Comparison of ENCODE assay signal across 1 cellular context in the genomic region with DNA sequence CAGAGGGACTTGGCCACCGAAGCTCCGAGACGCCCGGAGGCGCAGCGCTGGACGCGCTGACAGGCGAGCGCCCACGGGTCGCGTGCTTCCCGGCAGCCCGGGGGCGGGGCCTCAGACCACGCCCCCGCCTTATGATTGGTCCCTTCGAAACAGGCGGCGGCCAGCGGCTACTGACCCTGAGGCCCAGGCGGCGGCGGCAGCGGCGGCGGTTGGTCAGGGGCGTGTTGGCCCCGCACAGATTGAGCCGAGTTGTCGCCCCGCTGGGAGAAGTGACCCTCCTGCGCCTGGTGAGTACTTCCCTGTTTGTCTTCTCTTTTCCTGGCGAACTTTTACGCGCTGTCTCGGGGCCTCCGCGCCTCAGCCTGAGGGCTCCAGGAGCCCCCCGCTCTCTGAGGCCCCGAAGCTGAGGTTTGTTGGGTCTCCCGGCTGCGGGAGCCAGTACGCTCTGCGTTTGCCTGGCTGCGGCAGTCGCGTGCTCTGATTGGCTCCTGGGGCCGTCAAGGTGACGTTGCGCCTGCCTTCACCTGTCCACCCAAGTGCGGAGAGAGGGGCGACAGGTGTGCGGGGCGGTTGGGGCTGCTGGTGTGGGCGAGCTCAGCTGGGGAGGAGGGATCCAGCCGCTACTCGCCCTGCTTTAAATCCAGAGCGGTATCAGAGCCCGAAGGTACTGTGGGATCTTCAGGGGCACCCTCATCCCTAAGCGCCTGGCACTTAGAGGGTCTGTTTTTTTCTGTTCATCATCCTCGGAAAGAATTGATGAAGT.
TF ChIP-seq lines count a peak whose summit lies in the region.

A gene (plus strand): TSS at position 186 of the 763 bp plus-strand sequence. CDS start 21,221 bp downstream, outside the sequence.

TF ChIP-seq in WTC11, 78 proteins besides CTCF, POLR2A, EP300 and RAD21 (continued from another document):
- TF ChIP-seq, protein P1, sequence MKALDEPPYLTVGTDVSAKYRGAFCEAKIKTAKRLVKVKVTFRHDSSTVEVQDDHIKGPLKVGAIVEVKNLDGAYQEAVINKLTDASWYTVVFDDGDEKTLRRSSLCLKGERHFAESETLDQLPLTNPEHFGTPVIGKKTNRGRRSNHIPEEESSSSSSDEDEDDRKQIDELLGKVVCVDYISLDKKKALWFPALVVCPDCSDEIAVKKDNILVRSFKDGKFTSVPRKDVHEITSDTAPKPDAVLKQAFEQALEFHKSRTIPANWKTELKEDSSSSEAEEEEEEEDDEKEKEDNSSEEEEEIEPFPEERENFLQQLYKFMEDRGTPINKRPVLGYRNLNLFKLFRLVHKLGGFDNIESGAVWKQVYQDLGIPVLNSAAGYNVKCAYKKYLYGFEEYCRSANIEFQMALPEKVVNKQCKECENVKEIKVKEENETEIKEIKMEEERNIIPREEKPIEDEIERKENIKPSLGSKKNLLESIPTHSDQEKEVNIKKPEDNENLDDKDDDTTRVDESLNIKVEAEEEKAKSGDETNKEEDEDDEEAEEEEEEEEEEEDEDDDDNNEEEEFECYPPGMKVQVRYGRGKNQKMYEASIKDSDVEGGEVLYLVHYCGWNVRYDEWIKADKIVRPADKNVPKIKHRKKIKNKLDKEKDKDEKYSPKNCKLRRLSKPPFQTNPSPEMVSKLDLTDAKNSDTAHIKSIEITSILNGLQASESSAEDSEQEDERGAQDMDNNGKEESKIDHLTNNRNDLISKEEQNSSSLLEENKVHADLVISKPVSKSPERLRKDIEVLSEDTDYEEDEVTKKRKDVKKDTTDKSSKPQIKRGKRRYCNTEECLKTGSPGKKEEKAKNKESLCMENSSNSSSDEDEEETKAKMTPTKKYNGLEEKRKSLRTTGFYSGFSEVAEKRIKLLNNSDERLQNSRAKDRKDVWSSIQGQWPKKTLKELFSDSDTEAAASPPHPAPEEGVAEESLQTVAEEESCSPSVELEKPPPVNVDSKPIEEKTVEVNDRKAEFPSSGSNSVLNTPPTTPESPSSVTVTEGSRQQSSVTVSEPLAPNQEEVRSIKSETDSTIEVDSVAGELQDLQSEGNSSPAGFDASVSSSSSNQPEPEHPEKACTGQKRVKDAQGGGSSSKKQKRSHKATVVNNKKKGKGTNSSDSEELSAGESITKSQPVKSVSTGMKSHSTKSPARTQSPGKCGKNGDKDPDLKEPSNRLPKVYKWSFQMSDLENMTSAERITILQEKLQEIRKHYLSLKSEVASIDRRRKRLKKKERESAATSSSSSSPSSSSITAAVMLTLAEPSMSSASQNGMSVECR (CRISPR knock-in tag; IDR thresholded peaks at IDR 0.05; ENCODE audit: borderline replicate concordance): peak; percentile 55; the same call in 1 of the 2 replicates
- TF ChIP-seq, protein P2, sequence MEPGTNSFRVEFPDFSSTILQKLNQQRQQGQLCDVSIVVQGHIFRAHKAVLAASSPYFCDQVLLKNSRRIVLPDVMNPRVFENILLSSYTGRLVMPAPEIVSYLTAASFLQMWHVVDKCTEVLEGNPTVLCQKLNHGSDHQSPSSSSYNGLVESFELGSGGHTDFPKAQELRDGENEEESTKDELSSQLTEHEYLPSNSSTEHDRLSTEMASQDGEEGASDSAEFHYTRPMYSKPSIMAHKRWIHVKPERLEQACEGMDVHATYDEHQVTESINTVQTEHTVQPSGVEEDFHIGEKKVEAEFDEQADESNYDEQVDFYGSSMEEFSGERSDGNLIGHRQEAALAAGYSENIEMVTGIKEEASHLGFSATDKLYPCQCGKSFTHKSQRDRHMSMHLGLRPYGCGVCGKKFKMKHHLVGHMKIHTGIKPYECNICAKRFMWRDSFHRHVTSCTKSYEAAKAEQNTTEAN (CRISPR knock-in tag; IDR thresholded peaks at IDR 0.05): peak; percentile 75
- TF ChIP-seq FOXK1 (CRISPR knock-in tag; IDR thresholded peaks at IDR 0.05) (peak; percentile 62), KAT7 (CRISPR knock-in tag; IDR thresholded peaks at IDR 0.05; ENCODE audit: borderline replicate concordance) (peak; percentile 51; the same call in 1 of the 2 replicates), ZNF232 (CRISPR knock-in tag; IDR thresholded peaks at IDR 0.05) (peak; percentile 78; the same call in 1 of the 2 replicates), MYBL2 (CRISPR knock-in tag; IDR thresholded peaks at IDR 0.05) (peak; percentile 99), ZBTB21 (CRISPR knock-in tag; IDR thresholded peaks at IDR 0.05; ENCODE audit: borderline replicate concordance) (peak; percentile 90; the same call in 1 of the 2 replicates), ZNF219 (CRISPR knock-in tag; IDR thresholded peaks at IDR 0.05; ENCODE audit: borderline replicate concordance) (no peak), ETV6 (CRISPR knock-in tag; IDR thresholded peaks at IDR 0.05) (peak; percentile 29; the same call in 1 of the 2 replicates), NFE2L1 (CRISPR knock-in tag; IDR thresholded peaks at IDR 0.05) (peak; percentile 79; the same call in 1 of the 2 replicates), MXD4 (CRISPR knock-in tag; IDR thresholded peaks at IDR 0.05; ENCODE audit: borderline replicate concordance) (no peak), ZNF138 (CRISPR knock-in tag; conservative IDR thresholded peaks at IDR 0.05) (0 out of 2 replicates have a peak, but pooled peaks have one; percentile 51), NFYB (CRISPR knock-in tag; conservative IDR thresholded peaks at IDR 0.05; ENCODE audit: low read depth) (peak; percentile 74), FOXP1 (CRISPR knock-in tag; IDR thresholded peaks at IDR 0.05; ENCODE audit: borderline replicate concordance) (peak; percentile 66; the same call in 1 of the 2 replicates), RELA (CRISPR knock-in tag; IDR thresholded peaks at IDR 0.05; ENCODE audit: borderline replicate concordance) (no peak), SMAD3 (CRISPR knock-in tag; IDR thresholded peaks at IDR 0.05; ENCODE audit: borderline replicate concordance) (peak; percentile 73; the same call in 1 of the 2 replicates)
- TF ChIP-seq, protein P3, sequence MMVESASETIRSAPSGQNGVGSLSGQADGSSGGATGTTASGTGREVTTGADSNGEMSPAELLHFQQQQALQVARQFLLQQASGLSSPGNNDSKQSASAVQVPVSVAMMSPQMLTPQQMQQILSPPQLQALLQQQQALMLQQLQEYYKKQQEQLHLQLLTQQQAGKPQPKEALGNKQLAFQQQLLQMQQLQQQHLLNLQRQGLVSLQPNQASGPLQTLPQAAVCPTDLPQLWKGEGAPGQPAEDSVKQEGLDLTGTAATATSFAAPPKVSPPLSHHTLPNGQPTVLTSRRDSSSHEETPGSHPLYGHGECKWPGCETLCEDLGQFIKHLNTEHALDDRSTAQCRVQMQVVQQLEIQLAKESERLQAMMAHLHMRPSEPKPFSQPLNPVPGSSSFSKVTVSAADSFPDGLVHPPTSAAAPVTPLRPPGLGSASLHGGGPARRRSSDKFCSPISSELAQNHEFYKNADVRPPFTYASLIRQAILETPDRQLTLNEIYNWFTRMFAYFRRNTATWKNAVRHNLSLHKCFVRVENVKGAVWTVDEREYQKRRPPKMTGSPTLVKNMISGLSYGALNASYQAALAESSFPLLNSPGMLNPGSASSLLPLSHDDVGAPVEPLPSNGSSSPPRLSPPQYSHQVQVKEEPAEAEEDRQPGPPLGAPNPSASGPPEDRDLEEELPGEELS (CRISPR knock-in tag; IDR thresholded peaks at IDR 0.05): peak; percentile 50; the same call in 1 of the 2 replicates
- TF ChIP-seq, protein P4, sequence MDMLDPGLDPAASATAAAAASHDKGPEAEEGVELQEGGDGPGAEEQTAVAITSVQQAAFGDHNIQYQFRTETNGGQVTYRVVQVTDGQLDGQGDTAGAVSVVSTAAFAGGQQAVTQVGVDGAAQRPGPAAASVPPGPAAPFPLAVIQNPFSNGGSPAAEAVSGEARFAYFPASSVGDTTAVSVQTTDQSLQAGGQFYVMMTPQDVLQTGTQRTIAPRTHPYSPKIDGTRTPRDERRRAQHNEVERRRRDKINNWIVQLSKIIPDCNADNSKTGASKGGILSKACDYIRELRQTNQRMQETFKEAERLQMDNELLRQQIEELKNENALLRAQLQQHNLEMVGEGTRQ (CRISPR knock-in tag; IDR thresholded peaks at IDR 0.05): peak; percentile 29
- TF ChIP-seq, protein P5, sequence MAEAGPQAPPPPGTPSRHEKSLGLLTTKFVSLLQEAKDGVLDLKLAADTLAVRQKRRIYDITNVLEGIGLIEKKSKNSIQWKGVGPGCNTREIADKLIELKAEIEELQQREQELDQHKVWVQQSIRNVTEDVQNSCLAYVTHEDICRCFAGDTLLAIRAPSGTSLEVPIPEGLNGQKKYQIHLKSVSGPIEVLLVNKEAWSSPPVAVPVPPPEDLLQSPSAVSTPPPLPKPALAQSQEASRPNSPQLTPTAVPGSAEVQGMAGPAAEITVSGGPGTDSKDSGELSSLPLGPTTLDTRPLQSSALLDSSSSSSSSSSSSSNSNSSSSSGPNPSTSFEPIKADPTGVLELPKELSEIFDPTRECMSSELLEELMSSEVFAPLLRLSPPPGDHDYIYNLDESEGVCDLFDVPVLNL (CRISPR knock-in tag; IDR thresholded peaks at IDR 0.05; ENCODE audit: borderline replicate concordance, low read depth): 0 out of 2 replicates have a peak, but pooled peaks have one; percentile 68
- TF ChIP-seq, protein P6, sequence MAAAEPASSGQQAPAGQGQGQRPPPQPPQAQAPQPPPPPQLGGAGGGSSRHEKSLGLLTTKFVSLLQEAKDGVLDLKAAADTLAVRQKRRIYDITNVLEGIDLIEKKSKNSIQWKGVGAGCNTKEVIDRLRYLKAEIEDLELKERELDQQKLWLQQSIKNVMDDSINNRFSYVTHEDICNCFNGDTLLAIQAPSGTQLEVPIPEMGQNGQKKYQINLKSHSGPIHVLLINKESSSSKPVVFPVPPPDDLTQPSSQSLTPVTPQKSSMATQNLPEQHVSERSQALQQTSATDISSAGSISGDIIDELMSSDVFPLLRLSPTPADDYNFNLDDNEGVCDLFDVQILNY (CRISPR knock-in tag; IDR thresholded peaks at IDR 0.05): peak; percentile 37; the same call in 1 of the 2 replicates
- TF ChIP-seq, protein P7, sequence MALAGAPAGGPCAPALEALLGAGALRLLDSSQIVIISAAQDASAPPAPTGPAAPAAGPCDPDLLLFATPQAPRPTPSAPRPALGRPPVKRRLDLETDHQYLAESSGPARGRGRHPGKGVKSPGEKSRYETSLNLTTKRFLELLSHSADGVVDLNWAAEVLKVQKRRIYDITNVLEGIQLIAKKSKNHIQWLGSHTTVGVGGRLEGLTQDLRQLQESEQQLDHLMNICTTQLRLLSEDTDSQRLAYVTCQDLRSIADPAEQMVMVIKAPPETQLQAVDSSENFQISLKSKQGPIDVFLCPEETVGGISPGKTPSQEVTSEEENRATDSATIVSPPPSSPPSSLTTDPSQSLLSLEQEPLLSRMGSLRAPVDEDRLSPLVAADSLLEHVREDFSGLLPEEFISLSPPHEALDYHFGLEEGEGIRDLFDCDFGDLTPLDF (CRISPR knock-in tag; IDR thresholded peaks at IDR 0.05): 0 out of 2 replicates have a peak, but pooled peaks have one; percentile 76
- TF ChIP-seq, protein P8, sequence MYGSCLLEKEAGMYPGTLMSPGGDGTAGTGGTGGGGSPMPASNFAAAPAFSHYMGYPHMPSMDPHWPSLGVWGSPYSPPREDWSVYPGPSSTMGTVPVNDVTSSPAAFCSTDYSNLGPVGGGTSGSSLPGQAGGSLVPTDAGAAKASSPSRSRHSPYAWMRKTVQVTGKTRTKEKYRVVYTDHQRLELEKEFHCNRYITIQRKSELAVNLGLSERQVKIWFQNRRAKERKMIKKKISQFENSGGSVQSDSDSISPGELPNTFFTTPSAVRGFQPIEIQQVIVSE (CRISPR knock-in tag; IDR thresholded peaks at IDR 0.05; ENCODE audit: borderline replicate concordance): no peak
- TF ChIP-seq, protein P9, sequence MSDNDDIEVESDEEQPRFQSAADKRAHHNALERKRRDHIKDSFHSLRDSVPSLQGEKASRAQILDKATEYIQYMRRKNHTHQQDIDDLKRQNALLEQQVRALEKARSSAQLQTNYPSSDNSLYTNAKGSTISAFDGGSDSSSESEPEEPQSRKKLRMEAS (CRISPR knock-in tag; IDR thresholded peaks at IDR 0.05): peak; percentile 96
- TF ChIP-seq, protein P10, sequence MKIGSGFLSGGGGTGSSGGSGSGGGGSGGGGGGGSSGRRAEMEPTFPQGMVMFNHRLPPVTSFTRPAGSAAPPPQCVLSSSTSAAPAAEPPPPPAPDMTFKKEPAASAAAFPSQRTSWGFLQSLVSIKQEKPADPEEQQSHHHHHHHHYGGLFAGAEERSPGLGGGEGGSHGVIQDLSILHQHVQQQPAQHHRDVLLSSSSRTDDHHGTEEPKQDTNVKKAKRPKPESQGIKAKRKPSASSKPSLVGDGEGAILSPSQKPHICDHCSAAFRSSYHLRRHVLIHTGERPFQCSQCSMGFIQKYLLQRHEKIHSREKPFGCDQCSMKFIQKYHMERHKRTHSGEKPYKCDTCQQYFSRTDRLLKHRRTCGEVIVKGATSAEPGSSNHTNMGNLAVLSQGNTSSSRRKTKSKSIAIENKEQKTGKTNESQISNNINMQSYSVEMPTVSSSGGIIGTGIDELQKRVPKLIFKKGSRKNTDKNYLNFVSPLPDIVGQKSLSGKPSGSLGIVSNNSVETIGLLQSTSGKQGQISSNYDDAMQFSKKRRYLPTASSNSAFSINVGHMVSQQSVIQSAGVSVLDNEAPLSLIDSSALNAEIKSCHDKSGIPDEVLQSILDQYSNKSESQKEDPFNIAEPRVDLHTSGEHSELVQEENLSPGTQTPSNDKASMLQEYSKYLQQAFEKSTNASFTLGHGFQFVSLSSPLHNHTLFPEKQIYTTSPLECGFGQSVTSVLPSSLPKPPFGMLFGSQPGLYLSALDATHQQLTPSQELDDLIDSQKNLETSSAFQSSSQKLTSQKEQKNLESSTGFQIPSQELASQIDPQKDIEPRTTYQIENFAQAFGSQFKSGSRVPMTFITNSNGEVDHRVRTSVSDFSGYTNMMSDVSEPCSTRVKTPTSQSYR (CRISPR knock-in tag; IDR thresholded peaks at IDR 0.05): 0 out of 2 replicates have a peak, but pooled peaks have one; percentile 75
TF ChIP-seq in WTC11: peak in this region for 23.
